ENCODE assay signal across 26 cellular contexts in genomic region chr7:64498270-64498669, GRCh38.
"Had no signal": no experiment of that assay in that cellular context is flagged by ENCODE, and none has a peak within 500 bp of the region (broad histone marks: within the 10 kb centered on the region; RNA-seq: fewer than 3 reads in every experiment).

No MANE protein-coding gene starts in this region.

- H3K27me3 Mint-ChIP-seq: natural killer cell treated with Interleukin-12 subunit alpha and Interleukin-12 subunit beta and Interleukin-15 and Interleukin-18, amount 100 ng/mL, for 72 hours; stimulated activated naive B cell treated with anti-CD40 and anti-IgM and Interleukin-4, amounts not matched to agents 10 μg/mL and 1 μg/mL and 100 μg/mL, for 72 hours; stimulated activated naive CD8-positive, alpha-beta T cell treated with anti-CD3 and anti-CD28 coated beads, Interleukin-15, Interleukin-2, amounts not matched to agents 100 ng/mL and 50 ng/mL, for 24 hours had no signal

- H3K27ac ChIP-seq: neutrophil, pancreas, psoas muscle, right lobe of liver, sigmoid colon, stomach, thoracic aorta, thyroid gland, tibial nerve, upper lobe of left lung, vagina had no signal

- H3K36me3 ChIP-seq: neutrophil, pancreas, right lobe of liver, sigmoid colon, stomach, thyroid gland, tibial nerve, upper lobe of left lung, vagina had no signal

- DNase-seq: nephron progenitor cell; nucleus accumbens; pancreas; psoas muscle; right cardiac atrium; right lobe of liver; sigmoid colon; small intestine; stimulated activated CD4-positive, alpha-beta T cell treated with anti-CD3 and anti-CD28 coated beads, Interleukin-15, amount 100 ng/mL, for 24 hours; stimulated activated CD4-positive, alpha-beta T cell treated with anti-CD3 and anti-CD28 coated beads, Interleukin-2, amount 100 ng/mL, for 24 hours; stimulated activated CD4-positive, alpha-beta T cell treated with anti-CD3 and anti-CD28 coated beads, Interleukin-2, amount 100 ng/mL, for 48 hours; stimulated activated CD4-positive, alpha-beta T cell treated with anti-CD3 and anti-CD28 coated beads, Interleukin-4, amount 100 ng/mL, for 24 hours; stimulated activated naive B cell treated with anti-CD40 and anti-IgM and Interleukin-4, amounts not matched to agents 10 μg/mL and 1 μg/mL and 100 μg/mL, for 72 hours; stimulated activated naive CD4-positive, alpha-beta T cell treated with Interleukin-2 at 50 U/mL for 16 hours; stomach; thyroid gland; trophoblast cell; upper lobe of left lung had no signal

- H3K4me3 ChIP-seq: pancreas, psoas muscle, right lobe of liver, sigmoid colon, stomach, thoracic aorta, thyroid gland, tibial nerve, upper lobe of left lung, vagina had no signal

- ATAC-seq: natural killer cell treated with Interleukin-12 subunit alpha and Interleukin-12 subunit beta and Interleukin-15 and Interleukin-18, amount 100 ng/mL, for 72 hours; pancreas; psoas muscle; right cardiac atrium; right lobe of liver; stimulated activated effector memory CD8-positive, alpha-beta T cell treated with anti-CD3 and anti-CD28 coated beads, Interleukin-12 subunit alpha, Interleukin-12 subunit beta, amount 100 ng/mL, for 72 hours; stimulated activated naive B cell treated with anti-CD40 and anti-IgM and Interleukin-4, amounts not matched to agents 10 μg/mL and 1 μg/mL and 100 μg/mL, for 72 hours had no signal

- H3K36me3 Mint-ChIP-seq: stimulated activated effector memory CD8-positive, alpha-beta T cell treated with anti-CD3 and anti-CD28 coated beads, Interleukin-12 subunit alpha, Interleukin-12 subunit beta, amount 100 ng/mL, for 72 hours had no signal

- H3K27ac Mint-ChIP-seq: natural killer cell treated with Interleukin-12 subunit alpha and Interleukin-12 subunit beta and Interleukin-15 and Interleukin-18, amount 100 ng/mL, for 72 hours; nephron progenitor cell; stimulated activated effector memory CD8-positive, alpha-beta T cell treated with anti-CD3 and anti-CD28 coated beads, Interleukin-12 subunit alpha, Interleukin-12 subunit beta, amount 100 ng/mL, for 72 hours; stimulated activated naive B cell treated with anti-CD40 and anti-IgM and Interleukin-4, amounts not matched to agents 10 μg/mL and 1 μg/mL and 100 μg/mL, for 72 hours; stimulated activated naive CD8-positive, alpha-beta T cell treated with anti-CD3 and anti-CD28 coated beads, Interleukin-15, Interleukin-2, amounts not matched to agents 100 ng/mL and 50 ng/mL, for 24 hours had no signal

- H3K4me1 Mint-ChIP-seq: nephron progenitor cell; neural crest cell; stimulated activated effector memory CD8-positive, alpha-beta T cell treated with anti-CD3 and anti-CD28 coated beads, Interleukin-12 subunit alpha, Interleukin-12 subunit beta, amount 100 ng/mL, for 72 hours had no signal

- H3K4me3 Mint-ChIP-seq: natural killer cell treated with Interleukin-12 subunit alpha and Interleukin-12 subunit beta and Interleukin-15 and Interleukin-18, amount 100 ng/mL, for 72 hours; nephron progenitor cell; neural crest cell; stimulated activated effector memory CD8-positive, alpha-beta T cell treated with anti-CD3 and anti-CD28 coated beads, Interleukin-12 subunit alpha, Interleukin-12 subunit beta, amount 100 ng/mL, for 72 hours; stimulated activated naive B cell treated with anti-CD40 and anti-IgM and Interleukin-4, amounts not matched to agents 10 μg/mL and 1 μg/mL and 100 μg/mL, for 72 hours; stimulated activated naive CD8-positive, alpha-beta T cell treated with anti-CD3 and anti-CD28 coated beads, Interleukin-15, Interleukin-2, amounts not matched to agents 100 ng/mL and 50 ng/mL, for 24 hours had no signal

- H3K9me3 ChIP-seq: neutrophil, pancreas, psoas muscle, right lobe of liver, thyroid gland, vagina had no signal

- H3K27me3 ChIP-seq: pancreas, right lobe of liver, sigmoid colon, stomach, thyroid gland, tibial nerve, upper lobe of left lung, vagina had no signal

- H3K4me1 ChIP-seq: pancreas, psoas muscle, right lobe of liver, sigmoid colon, tibial nerve, upper lobe of left lung had no signal
